ENCODE assay signal across 1 cellular context in genomic region chr14:44961730-44962572, GRCh38.
TF ChIP-seq lines count a peak whose summit lies in the region.

Gene KLHL28 (minus strand): TSS chr14:44961947. CDS start chr14:44945928, 16,019 bp downstream.
Gene TOGARAM1 (plus strand): TSS chr14:44962190. CDS start chr14:44962422, 232 bp downstream.

TF ChIP-seq in HEK293, 187 proteins besides CTCF, POLR2A, EP300 and RAD21 (continued from another document and continues in another):
- TF ChIP-seq ZBTB6 (tag by site-specific recombination; IDR thresholded peaks at IDR 0.05) (peak; percentile 53; the same call in 1 of the 2 replicates), ZNF174 (tag by site-specific recombination; IDR thresholded peaks at IDR 0.05) (no peak), ZSCAN30 (tag by site-specific recombination; IDR thresholded peaks at IDR 0.05) (0 out of 2 replicates have a peak, but pooled peaks have one; percentile 20), SP7 (tag by site-specific recombination; IDR thresholded peaks at IDR 0.05) (peak; percentile 32; the same call in 1 of the 2 replicates), ZNF211 (tag by site-specific recombination; IDR thresholded peaks at IDR 0.05; ENCODE audit: low read depth) (no peak), ZNF324 (tag by site-specific recombination; IDR thresholded peaks at IDR 0.05) (0 out of 2 replicates have a peak, but pooled peaks have one; percentile 59), ZSCAN4 (tag by site-specific recombination; IDR thresholded peaks at IDR 0.05) (no peak), ZNF530 (tag by site-specific recombination; IDR thresholded peaks at IDR 0.05; ENCODE audit: low read depth) (no peak), ZNF133 (tag by site-specific recombination; IDR thresholded peaks at IDR 0.05) (no peak), ZNF292 (tag by site-specific recombination; IDR thresholded peaks at IDR 0.05; ENCODE audit: borderline replicate concordance, low read depth) (no peak), ZNF561 (tag by site-specific recombination; IDR thresholded peaks at IDR 0.05; ENCODE audit: borderline replicate concordance) (no peak; the same call in 1 of the 2 replicates), ZNF76 (tag by site-specific recombination; IDR thresholded peaks at IDR 0.05; ENCODE audit: borderline replicate concordance, low read depth) (peak; percentile 91), ZNF362 (tag by site-specific recombination; IDR thresholded peaks at IDR 0.05) (no peak), ZNF423 (tag by site-specific recombination; IDR thresholded peaks at IDR 0.05) (no peak), ZNF140 (tag by site-specific recombination; IDR thresholded peaks at IDR 0.05) (no peak), ZNF707 (tag by site-specific recombination; IDR thresholded peaks at IDR 0.05) (no peak), ZFHX2 (tag by site-specific recombination; conservative IDR thresholded peaks at IDR 0.05) (no peak), ZNF248 (tag by site-specific recombination; IDR thresholded peaks at IDR 0.05) (no peak), SETDB1 (IDR thresholded peaks at IDR 0.05; ENCODE audit: insufficient read length, low read length) (no peak), ZNF26 (tag by site-specific recombination; IDR thresholded peaks at IDR 0.05) (no peak), ZSCAN16 (tag by site-specific recombination; IDR thresholded peaks at IDR 0.05) (no peak), ZNF692 (tag by site-specific recombination; IDR thresholded peaks at IDR 0.05) (no peak), ZNF555 (tag by site-specific recombination; conservative IDR thresholded peaks at IDR 0.05) (no peak), ZNF488 (tag by site-specific recombination; IDR thresholded peaks at IDR 0.05) (no peak), TRIM28 (IDR thresholded peaks at IDR 0.05; ENCODE audit: borderline replicate concordance, low read length) (no peak), ZNF350 (tag by site-specific recombination; IDR thresholded peaks at IDR 0.05) (no peak), HOXD13 (CRISPR knock-in tag; IDR thresholded peaks at IDR 0.05; ENCODE audit: borderline replicate concordance) (no peak), ZNF10 (tag by site-specific recombination; IDR thresholded peaks at IDR 0.05) (peak; percentile 55; the same call in 1 of the 2 replicates), ATF2 (tag by site-specific recombination; IDR thresholded peaks at IDR 0.05; ENCODE audit: low read depth) (no peak), ZSCAN5A (tag by site-specific recombination; IDR thresholded peaks at IDR 0.05) (no peak), ZNF837 (tag by site-specific recombination; IDR thresholded peaks at IDR 0.05) (no peak), ZNF114 (tag by site-specific recombination; IDR thresholded peaks at IDR 0.05) (no peak), ZNF701 (tag by site-specific recombination; IDR thresholded peaks at IDR 0.05) (no peak), HOXA7 (CRISPR knock-in tag; IDR thresholded peaks at IDR 0.05; ENCODE audit: borderline replicate concordance) (no peak), YY1 (tag by site-specific recombination; IDR thresholded peaks at IDR 0.05) (peak; percentile 90), SALL2 (tag by site-specific recombination; IDR thresholded peaks at IDR 0.05; ENCODE audit: borderline replicate concordance) (no peak), ZNF645 (tag by site-specific recombination; IDR thresholded peaks at IDR 0.05) (no peak), RBAK (tag by site-specific recombination; IDR thresholded peaks at IDR 0.05) (no peak), ZNF558 (tag by site-specific recombination; IDR thresholded peaks at IDR 0.05) (no peak), ZNF596 (tag by site-specific recombination; IDR thresholded peaks at IDR 0.05) (no peak), GLI2 (tag by site-specific recombination; IDR thresholded peaks at IDR 0.05; ENCODE audit: borderline replicate concordance, low read depth) (no peak), ZNF148 (tag by site-specific recombination; IDR thresholded peaks at IDR 0.05; ENCODE audit: borderline replicate concordance) (no peak), IKZF3 (tag by site-specific recombination; IDR thresholded peaks at IDR 0.05) (no peak), ZNF585B (tag by site-specific recombination; IDR thresholded peaks at IDR 0.05) (no peak), ZNF146 (tag by site-specific recombination; IDR thresholded peaks at IDR 0.05) (no peak), ZFP41 (tag by site-specific recombination; IDR thresholded peaks at IDR 0.05; ENCODE audit: borderline replicate concordance) (no peak), ZNF2 (tag by site-specific recombination; IDR thresholded peaks at IDR 0.05) (0 out of 2 replicates have a peak, but pooled peaks have one; percentile 21), ZNF132 (tag by site-specific recombination; IDR thresholded peaks at IDR 0.05; ENCODE audit: borderline replicate concordance) (no peak), ZBTB8A (tag by site-specific recombination; IDR thresholded peaks at IDR 0.05) (peak; percentile 81), ZBTB49 (tag by site-specific recombination; IDR thresholded peaks at IDR 0.05; ENCODE audit: low read depth) (no peak), ZNF404 (tag by site-specific recombination; IDR thresholded peaks at IDR 0.05) (no peak), ZNF341 (tag by site-specific recombination; IDR thresholded peaks at IDR 0.05; ENCODE audit: low read depth) (peak; percentile 82), ZNF266 (tag by site-specific recombination; IDR thresholded peaks at IDR 0.05; ENCODE audit: low read depth) (no peak)
